Comparison of ENCODE assay signal across 8 cellular contexts in the genomic region with DNA sequence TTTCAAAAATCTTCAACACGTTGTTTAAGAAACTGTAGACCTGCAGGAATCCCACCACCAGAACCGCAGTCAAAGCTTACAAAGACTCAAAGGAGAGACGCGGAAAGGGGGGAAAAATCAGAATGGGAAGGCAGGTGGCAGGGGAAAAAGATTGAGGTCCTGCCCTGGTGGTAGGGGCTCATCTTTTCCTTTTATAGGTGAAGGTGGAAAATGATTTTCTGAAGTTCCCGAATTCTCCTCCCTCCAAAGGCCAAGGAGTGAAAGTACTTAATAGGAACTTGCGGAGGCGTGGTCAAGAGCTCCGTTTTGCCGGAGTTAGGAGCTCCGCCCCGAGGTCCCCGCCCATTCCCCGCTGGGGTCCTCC. TPM values are rescaled to one million over a fixed set of nuclear protein-coding genes. Genes with fewer than 3 reads are reported as not detected.
DNase-seq lines count a peak whose midpoint lies in the region; ATAC-seq and TF ChIP-seq lines count a peak whose summit lies in the region.

No MANE protein-coding gene starts in this region.

- intact Hi-C loops in CD4-positive, alpha-beta T cell (cut with DNase I, micrococcal nuclease): loop anchor here (2.0 to 10.0 kb wide), 6 partner anchors 45 to 1527 kb away; partner anchors contain the start of genes DUSP5 (in 1 of the 2), PDCD4 (in 1 of the 2), SMNDC1 (in 1 of the 2) and VTI1A (in 1 of the 2)

- DNase-seq in CD4-positive, alpha-beta T cell: peak in 9 of 10 experiments; percentile 68 to 86 (median 77)
- DNase-seq in T-helper 9 cell (peak; percentile 78), lung (ENCODE audit: low spot score) (peak; percentile 96), DMS153 treated with DMSO at 0.1 percent for 48 hours (lab: John Stamatoyannopoulos, UW; ENCODE audit: unreplicated experiment) (no peak)
- peak; percentile 68 to 73 for DNase-seq in stimulated activated CD8-positive, alpha-beta memory T cell treated with anti-CD3 and anti-CD28 coated beads, Interleukin-7, amount 100 ng/mL, for 1 hour (ENCODE audit: low read depth in 2 of 2)

- H3K27ac Mint-ChIP-seq in CD4-positive, alpha-beta T cell: peak overlapping the region; percentile 99
- H3K27ac Mint-ChIP-seq in IgD-negative memory B cell: peak overlapping the region; percentile 94 to 100 (median 100)

- peak overlapping the region; percentile 96 for H3K4me3 ChIP-seq in ectodermal cell (ENCODE audit: insufficient read depth, low read depth, low read length)
- H3K4me3 ChIP-seq in lung: peak overlapping the region; percentile 70

- no peaks in the 10 kb centered on the region for H3K9me3 ChIP-seq in CD4-positive, alpha-beta T cell (ENCODE audit: control insufficient read depth, low read length)
- H3K9me3 ChIP-seq in ectodermal cell (ENCODE audit: control insufficient read depth, low read length) (no peaks in the 10 kb centered on the region), lung (ENCODE audit: control insufficient read depth in 2 of 2, insufficient read depth in 1 of 2, low read length in 1 of 2) (no peaks in the 10 kb centered on the region)

- POLR2A ChIA-PET in CD4-positive, alpha-beta T cell (lab: Charles Lee): interaction anchor here (0.6 to 4.1 kb wide), 25 partner anchors 8 to 1529 kb away, joined by 3 to 19 read pairs (median 5); partner anchors contain the start of genes GPAM, PDCD4, SMNDC1 and VTI1A

- no peak for ATAC-seq in CD4-positive, alpha-beta T cell (ENCODE audit: poor library complexity)
- ATAC-seq in lung (ENCODE audit: insufficient read depth, low FRiP score) (no peak), HG02870 (IDR thresholded peaks at IDR 0.05; ENCODE audit: unreplicated experiment) (no peak)

- H3K4me1 ChIP-seq in ectodermal cell (ENCODE audit: control insufficient read depth, insufficient read depth, low read length) (peaks cover 3% of the 10 kb centered on the region), lung (ENCODE audit: control insufficient read depth in 2 of 2, insufficient read depth in 2 of 2, low read length in 2 of 2) (peaks cover 0 to 6% of the 10 kb centered on the region in 2 donors)

- no peaks in the 10 kb centered on the region for H3K27me3 Mint-ChIP-seq in CD4-positive, alpha-beta T cell
- no peaks in the 10 kb centered on the region for H3K27me3 Mint-ChIP-seq in IgD-negative memory B cell

- H3K4me1 Mint-ChIP-seq in CD4-positive, alpha-beta T cell (ENCODE audit: low read depth): peaks cover 56% of the 10 kb centered on the region
- peaks cover 21 to 36% (median 29%) of the 10 kb centered on the region in 3 donors for H3K4me1 Mint-ChIP-seq in IgD-negative memory B cell

- no peaks in the 10 kb centered on the region for H3K27me3 ChIP-seq in CD4-positive, alpha-beta T cell (ENCODE audit: control insufficient read depth, insufficient read depth, low read length)
- H3K27me3 ChIP-seq in ectodermal cell (ENCODE audit: control insufficient read depth, insufficient read depth, low read length, poor library complexity, severe bottlenecking) (no peaks in the 10 kb centered on the region), lung (ENCODE audit: control insufficient read depth, insufficient read depth) (no peaks in the 10 kb centered on the region)

- H3K36me3 ChIP-seq in ectodermal cell (ENCODE audit: control insufficient read depth, insufficient read depth, low read length) (no peaks in the 10 kb centered on the region), lung (ENCODE audit: control insufficient read depth in 2 of 2, insufficient read depth in 2 of 2, low read length in 2 of 2) (no peaks in the 10 kb centered on the region)

- peak overlapping the region; percentile 98 for H3K27ac ChIP-seq in CD4-positive, alpha-beta T cell (ENCODE audit: low read depth, low read length)
- H3K27ac ChIP-seq in ectodermal cell (ENCODE audit: insufficient read depth, low read depth, low read length, poor library complexity, severe bottlenecking) (peak overlapping the region; percentile 98), lung (ENCODE audit: low read depth in 1 of 2, low read length in 1 of 2) (peak overlapping the region; percentile 99 to 100)

- no peaks in the 10 kb centered on the region for H3K9me3 Mint-ChIP-seq in CD4-positive, alpha-beta T cell
- no peaks in the 10 kb centered on the region for H3K9me3 Mint-ChIP-seq in IgD-negative memory B cell

- no peak for TF ChIP-seq CTCF in CD4-positive, alpha-beta T cell (IDR thresholded peaks at IDR 0.05)
- no peak for TF ChIP-seq CTCF in lung (IDR thresholded peaks at IDR 0.05; ENCODE audit: control extremely low read depth, extremely low read depth)

- WGBS in ectodermal cell, 2 experiments: 0 to 2% methylated on average over 13 of the region's 13 CpGs
- 1% methylated on average over 13 of the region's 13 CpGs for WGBS in lung, 2 donors

- CTCF ChIA-PET in CD4-positive, alpha-beta T cell (lab: Charles Lee): interaction anchor here (1.1 to 2.3 kb wide), 6 partner anchors 9 to 246 kb away, joined by 3 to 8 read pairs (median 4); no protein-coding TSS in a partner anchor

- peaks cover 38% of the 10 kb centered on the region for H3K36me3 Mint-ChIP-seq in CD4-positive, alpha-beta T cell (ENCODE audit: low read depth)
- H3K36me3 Mint-ChIP-seq in IgD-negative memory B cell: no peaks in the 10 kb centered on the region

- H3K4me3 Mint-ChIP-seq in CD4-positive, alpha-beta T cell: peak overlapping the region; percentile 99
- H3K4me3 Mint-ChIP-seq in IgD-negative memory B cell: peak overlapping the region; percentile 95 to 100 (median 99)

RNA-seq across cellular contexts. Expression of gene BBIP1, which starts 0.7 kb away (rescaled TPM):
- 10 to 100 TPM; 17.1 to 21.9 TPM for total RNA-seq in CD4-positive, alpha-beta T cell
- 17.6 TPM for polyA plus RNA-seq in IgD-negative memory B cell
- 33.4 TPM for polyA plus RNA-seq in ectodermal cell (2013, experiment 1 of 4)
- 32.0 TPM for polyA plus RNA-seq in ectodermal cell (2013, experiment 2 of 4)
- polyA plus RNA-seq in ectodermal cell (2013, experiment 3 of 4): 46.8 TPM
- polyA plus RNA-seq in ectodermal cell (2013, experiment 4 of 4): 49.4 TPM
- 10 to 100 TPM; 27.5 to 42.4 TPM for total RNA-seq in lung
- 10 to 100 TPM; 20.5 to 33.7 TPM for polyA plus RNA-seq in lung

RNA-seq across cellular contexts. Expression of gene SHOC2, which starts 1.2 kb away (rescaled TPM):
- 10 to 100 TPM; 65.9 to 66.9 TPM for total RNA-seq in CD4-positive, alpha-beta T cell
- polyA plus RNA-seq in IgD-negative memory B cell (105 TPM), lung (10 to 100 TPM; 17.3 to 23.5 TPM)
- 28.6 TPM for polyA plus RNA-seq in ectodermal cell (2013, experiment 1 of 4)
- polyA plus RNA-seq in ectodermal cell (2013, experiment 2 of 4): 30.7 TPM
- 26.9 TPM for polyA plus RNA-seq in ectodermal cell (2013, experiment 3 of 4)
- 25.2 TPM for polyA plus RNA-seq in ectodermal cell (2013, experiment 4 of 4)
- total RNA-seq in lung: 10 to 100 TPM; 47.2 to 74.9 TPM

RNA-seq across cellular contexts. Expression of gene PDCD4, which starts 46.5 kb away (rescaled TPM):
- 100 to 1,000 TPM; 352 to 358 TPM for total RNA-seq in CD4-positive, alpha-beta T cell
- polyA plus RNA-seq in IgD-negative memory B cell: 319 TPM
- polyA plus RNA-seq in ectodermal cell (2013, experiment 1 of 4): 93.5 TPM
- 108 TPM for polyA plus RNA-seq in ectodermal cell (2013, experiment 2 of 4)
- 53.8 TPM for polyA plus RNA-seq in ectodermal cell (2013, experiment 3 of 4)
- 68.6 TPM for polyA plus RNA-seq in ectodermal cell (2013, experiment 4 of 4)
- 100 to 1,000 TPM in 1 of 2 donors, 10 to 100 TPM in 1; 35.6 to 186 TPM for total RNA-seq in lung
- polyA plus RNA-seq in lung: 10 to 100 TPM; 26.7 to 31.4 TPM
